Comparison of ENCODE assay signal across 1 cellular context in genomic region chr14:38791862-38792261, GRCh38.
TF ChIP-seq lines count a peak whose summit lies in the region.

No MANE protein-coding gene starts in this region.

TF ChIP-seq in GM23338, 12 proteins besides CTCF, POLR2A, EP300 and RAD21 (continued from another document):
- TF ChIP-seq, protein P1, sequence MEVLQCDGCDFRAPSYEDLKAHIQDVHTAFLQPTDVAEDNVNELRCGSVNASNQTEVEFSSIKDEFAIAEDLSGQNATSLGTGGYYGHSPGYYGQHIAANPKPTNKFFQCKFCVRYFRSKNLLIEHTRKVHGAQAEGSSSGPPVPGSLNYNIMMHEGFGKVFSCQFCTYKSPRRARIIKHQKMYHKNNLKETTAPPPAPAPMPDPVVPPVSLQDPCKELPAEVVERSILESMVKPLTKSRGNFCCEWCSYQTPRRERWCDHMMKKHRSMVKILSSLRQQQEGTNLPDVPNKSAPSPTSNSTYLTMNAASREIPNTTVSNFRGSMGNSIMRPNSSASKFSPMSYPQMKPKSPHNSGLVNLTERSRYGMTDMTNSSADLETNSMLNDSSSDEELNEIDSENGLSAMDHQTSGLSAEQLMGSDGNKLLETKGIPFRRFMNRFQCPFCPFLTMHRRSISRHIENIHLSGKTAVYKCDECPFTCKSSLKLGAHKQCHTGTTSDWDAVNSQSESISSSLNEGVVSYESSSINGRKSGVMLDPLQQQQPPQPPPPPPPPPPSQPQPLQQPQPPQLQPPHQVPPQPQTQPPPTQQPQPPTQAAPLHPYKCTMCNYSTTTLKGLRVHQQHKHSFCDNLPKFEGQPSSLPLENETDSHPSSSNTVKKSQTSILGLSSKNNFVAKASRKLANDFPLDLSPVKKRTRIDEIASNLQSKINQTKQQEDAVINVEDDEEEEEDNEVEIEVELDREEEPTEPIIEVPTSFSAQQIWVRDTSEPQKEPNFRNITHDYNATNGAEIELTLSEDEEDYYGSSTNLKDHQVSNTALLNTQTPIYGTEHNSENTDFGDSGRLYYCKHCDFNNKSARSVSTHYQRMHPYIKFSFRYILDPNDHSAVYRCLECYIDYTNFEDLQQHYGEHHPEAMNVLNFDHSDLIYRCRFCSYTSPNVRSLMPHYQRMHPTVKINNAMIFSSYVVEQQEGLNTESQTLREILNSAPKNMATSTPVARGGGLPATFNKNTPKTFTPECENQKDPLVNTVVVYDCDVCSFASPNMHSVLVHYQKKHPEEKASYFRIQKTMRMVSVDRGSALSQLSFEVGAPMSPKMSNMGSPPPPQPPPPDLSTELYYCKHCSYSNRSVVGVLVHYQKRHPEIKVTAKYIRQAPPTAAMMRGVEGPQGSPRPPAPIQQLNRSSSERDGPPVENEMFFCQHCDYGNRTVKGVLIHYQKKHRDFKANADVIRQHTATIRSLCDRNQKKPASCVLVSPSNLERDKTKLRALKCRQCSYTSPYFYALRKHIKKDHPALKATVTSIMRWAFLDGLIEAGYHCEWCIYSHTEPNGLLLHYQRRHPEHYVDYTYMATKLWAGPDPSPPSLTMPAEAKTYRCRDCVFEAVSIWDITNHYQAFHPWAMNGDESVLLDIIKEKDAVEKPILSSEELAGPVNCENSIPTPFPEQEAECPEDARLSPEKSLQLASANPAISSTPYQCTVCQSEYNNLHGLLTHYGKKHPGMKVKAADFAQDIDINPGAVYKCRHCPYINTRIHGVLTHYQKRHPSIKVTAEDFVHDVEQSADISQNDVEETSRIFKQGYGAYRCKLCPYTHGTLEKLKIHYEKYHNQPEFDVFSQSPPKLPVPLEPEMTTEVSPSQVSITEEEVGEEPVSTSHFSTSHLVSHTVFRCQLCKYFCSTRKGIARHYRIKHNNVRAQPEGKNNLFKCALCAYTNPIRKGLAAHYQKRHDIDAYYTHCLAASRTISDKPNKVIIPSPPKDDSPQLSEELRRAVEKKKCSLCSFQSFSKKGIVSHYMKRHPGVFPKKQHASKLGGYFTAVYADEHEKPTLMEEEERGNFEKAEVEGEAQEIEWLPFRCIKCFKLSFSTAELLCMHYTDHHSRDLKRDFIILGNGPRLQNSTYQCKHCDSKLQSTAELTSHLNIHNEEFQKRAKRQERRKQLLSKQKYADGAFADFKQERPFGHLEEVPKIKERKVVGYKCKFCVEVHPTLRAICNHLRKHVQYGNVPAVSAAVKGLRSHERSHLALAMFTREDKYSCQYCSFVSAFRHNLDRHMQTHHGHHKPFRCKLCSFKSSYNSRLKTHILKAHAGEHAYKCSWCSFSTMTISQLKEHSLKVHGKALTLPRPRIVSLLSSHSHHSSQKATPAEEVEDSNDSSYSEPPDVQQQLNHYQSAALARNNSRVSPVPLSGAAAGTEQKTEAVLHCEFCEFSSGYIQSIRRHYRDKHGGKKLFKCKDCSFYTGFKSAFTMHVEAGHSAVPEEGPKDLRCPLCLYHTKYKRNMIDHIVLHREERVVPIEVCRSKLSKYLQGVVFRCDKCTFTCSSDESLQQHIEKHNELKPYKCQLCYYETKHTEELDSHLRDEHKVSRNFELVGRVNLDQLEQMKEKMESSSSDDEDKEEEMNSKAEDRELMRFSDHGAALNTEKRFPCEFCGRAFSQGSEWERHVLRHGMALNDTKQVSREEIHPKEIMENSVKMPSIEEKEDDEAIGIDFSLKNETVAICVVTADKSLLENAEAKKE (CRISPR knock-in tag; IDR thresholded peaks at IDR 0.05): peak; percentile 50; the same call in 1 of the 2 replicates
